Comparison of ENCODE assay signal across 8 cellular contexts in the genomic region with DNA sequence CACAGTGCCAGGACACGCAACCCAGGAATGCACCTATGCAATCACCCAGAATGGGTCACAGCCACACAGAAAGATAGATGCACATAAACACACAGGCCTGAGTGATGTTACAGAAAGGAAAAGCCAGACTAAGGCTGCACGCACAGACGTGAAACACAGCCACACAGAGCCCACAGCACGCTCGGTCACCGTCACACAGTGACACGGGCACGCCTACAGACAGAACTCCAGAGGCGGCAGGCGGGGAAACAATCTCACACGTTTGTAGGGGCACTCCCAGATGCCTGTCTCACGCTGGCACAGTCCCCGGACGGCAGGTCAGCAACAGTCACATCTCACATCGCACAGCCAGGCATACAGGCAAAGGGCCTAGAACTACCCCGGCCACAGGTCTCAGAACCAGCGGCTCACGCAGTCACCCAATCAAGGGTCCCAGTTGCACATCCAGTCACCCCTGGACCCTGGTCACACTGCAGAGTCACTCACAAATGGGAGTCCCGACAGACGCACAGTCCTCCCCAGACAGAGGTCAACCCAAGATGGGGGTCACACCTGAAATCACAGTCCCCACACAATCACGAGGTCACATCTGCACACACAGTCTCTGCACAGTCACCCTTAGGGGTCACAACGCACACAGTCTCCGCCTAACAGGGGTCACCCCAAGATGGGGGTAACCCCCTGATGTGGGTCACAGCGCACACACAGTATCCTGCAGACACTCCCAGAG. TPM values are rescaled to one million over a fixed set of nuclear protein-coding genes. Genes with fewer than 3 reads are reported as not detected.
A peak's percentile ranks its signal among the peaks of the same experiment; 100 is the strongest.
DNase-seq lines count a peak whose midpoint lies in the region; ATAC-seq, FAIRE-seq and TF ChIP-seq lines count a peak whose summit lies in the region.

No MANE protein-coding gene starts in this region.

- no peak overlapping the region for H2AFZ ChIP-seq in HepG2 (ENCODE audit: low read length)

- CTCF ChIA-PET in activated B cell treated with CpG ODN at 0.5 μM for 24 hours (lab: Charles Lee): interaction anchor here (1.2 kb wide), 1 partner anchor 192 kb away, joined by 3 read pairs; no protein-coding TSS in a partner anchor
- CTCF ChIA-PET in HepG2 (lab: Yijun Ruan, JAX; ENCODE audit: low intra/inter-chr PET ratio, low total read pairs): no interaction called here

- ATAC-seq in GM19455 (IDR thresholded peaks at IDR 0.05; ENCODE audit: unreplicated experiment) (peak; percentile 23), HG03571 (IDR thresholded peaks at IDR 0.05; ENCODE audit: unreplicated experiment) (peak; percentile 28), activated B cell treated with CpG ODN at 0.5 μM for 24 hours (ENCODE audit: low read depth) (peak; percentile 7), HepG2 (peak; percentile 72)

- peaks cover 59% of the 10 kb centered on the region for H3K4me1 Mint-ChIP-seq in activated B cell treated with CpG ODN at 0.5 μM for 24 hours

- intact Hi-C loops in activated B cell treated with CpG ODN at 0.5 μM for 24 hours (cut with micrococcal nuclease) (loop anchor here (1.0 to 5.0 kb wide), 6 partner anchors 34 to 1764 kb away; partner anchors contain the start of genes CORO1C, CRY1, ISCU and SELPLG), HepG2 (cut with micrococcal nuclease; ENCODE audit: unreplicated experiment) (loop anchor here (1.0 to 5.0 kb wide), 2 partner anchors 95 to 294 kb away; partner anchors contain the start of genes ISCU and SART3)

- DNase-seq in BE2C: peak; percentile 60
- DNase-seq in activated B cell treated with CpG ODN at 0.5 μM for 24 hours: no peak
- peak; percentile 71 to 84 for DNase-seq in cardiac fibroblast (ENCODE audit: low read depth in 2 of 2)
- DNase-seq in HepG2 (ENCODE audit: low spot score): peak; percentile 25
- peak; percentile 54 to 73 for DNase-seq in stimulated activated CD4-positive, alpha-beta T cell treated with anti-CD3 and anti-CD28 coated beads, Interleukin-4, amount 100 ng/mL, for 4 hours
- no peak for DNase-seq in cortex of kidney (lab: John Stamatoyannopoulos, UW)

- BruUV-seq in HepG2 (replicated peaks; lab: Mats Ljungman, UMichigan): no TSS peak

- TF ChIP-seq EP300 in HepG2 (IDR thresholded peaks at IDR 0.05; ENCODE audit: low read depth in 2 of 2, low read length in 2 of 2): no peak
- TF ChIP-seq EP300 in HepG2 (CRISPR knock-in tag; IDR thresholded peaks at IDR 0.05; ENCODE audit: borderline replicate concordance): no peak

- no peaks in the 10 kb centered on the region for H3K4me1 ChIP-seq in BE2C
- peaks cover 32% of the 10 kb centered on the region for H3K4me1 ChIP-seq in HepG2 (ENCODE audit: insufficient read depth, low read length)

- H3K36me3 ChIP-seq in BE2C: no peaks in the 10 kb centered on the region
- peaks cover 1 to 6% of the 10 kb centered on the region in 2 experiments; a peak in 2 of 5 replicates for H3K36me3 ChIP-seq in HepG2 (replicated peaks in 1 of 2; ENCODE audit: control insufficient read depth in 1 of 2, insufficient read depth in 2 of 2, low read length in 2 of 2)

- H3K9me3 ChIP-seq in BE2C: no peaks in the 10 kb centered on the region
- no peaks in the 10 kb centered on the region for H3K9me3 ChIP-seq in HepG2 (ENCODE audit: low read length)

- H3K9ac ChIP-seq in HepG2 (ENCODE audit: insufficient read depth, low read depth, low read length): peak overlapping the region; percentile 80

- peak overlapping the region; percentile 52 for H3K27ac ChIP-seq in HepG2 (ENCODE audit: extremely low read length, insufficient read depth, low read length)

- H3K9me3 Mint-ChIP-seq in activated B cell treated with CpG ODN at 0.5 μM for 24 hours: no peaks in the 10 kb centered on the region

- POLR2A ChIA-PET in activated B cell treated with CpG ODN at 0.5 μM for 24 hours (lab: Charles Lee): interaction anchor here (0.6 to 3.3 kb wide), 4 partner anchors 18 to 296 kb away, joined by 4 to 19 read pairs (median 8); partner anchors contain the start of genes ISCU and SART3
- POLR2A ChIA-PET in HepG2 (lab: Yijun Ruan, JAX): interaction anchor here (0.9 to 1.4 kb wide), 3 partner anchors 12 to 260 kb away, joined by 3 read pairs; partner anchors contain the start of gene ACACB

- peak overlapping the region; percentile 88 for H3K27ac Mint-ChIP-seq in activated B cell treated with CpG ODN at 0.5 μM for 24 hours

- peak overlapping the region; percentile 94 for H3K4me3 Mint-ChIP-seq in activated B cell treated with CpG ODN at 0.5 μM for 24 hours

- in situ Hi-C loops in HepG2 (cut with HindIII; ENCODE audit: extremely low pct_ligation_motif_present, low pct_unique_long_range_greater_than_20kb): no loop called here

- TF ChIP-seq RAD21 in HepG2 (CRISPR knock-in tag; IDR thresholded peaks at IDR 0.05): no peak

- no peaks in the 10 kb centered on the region for H3K27me3 Mint-ChIP-seq in activated B cell treated with CpG ODN at 0.5 μM for 24 hours

- TF ChIP-seq POLR2A in HepG2 (IDR thresholded peaks at IDR 0.05; ENCODE audit: insufficient read depth in 1 of 2, low read depth in 2 of 2, low read length in 2 of 2): peak; percentile 26 to 52; a peak in 2 of 4 replicates

- TF ChIP-seq CTCF in BE2C (IDR thresholded peaks at IDR 0.05; ENCODE audit: low read depth, low read length): no peak
- TF ChIP-seq CTCF in activated B cell treated with CpG ODN at 0.5 μM for 24 hours (IDR thresholded peaks at IDR 0.05): no peak
- TF ChIP-seq CTCF in cardiac fibroblast (IDR thresholded peaks at IDR 0.05; ENCODE audit: low read depth, low read length): no peak
- TF ChIP-seq CTCF in HepG2 (CRISPR knock-in tag; IDR thresholded peaks at IDR 0.05): peak; percentile 14; the same call in 1 of the 2 replicates

- WGBS in HepG2 (ENCODE audit: low lambda C conversion rate): 2% methylated on average over 10 of the region's 24 CpGs

- H3K4me2 ChIP-seq in HepG2 (ENCODE audit: low read depth, low read length): peak overlapping the region; percentile 95

- H3K79me2 ChIP-seq in HepG2 (ENCODE audit: insufficient read depth, low read length): peaks cover 14% of the 10 kb centered on the region

- H3K4me3 ChIP-seq in BE2C (ENCODE audit: low read depth, low read length): peak overlapping the region; percentile 83
- peak overlapping the region; percentile 81 to 97 for H3K4me3 ChIP-seq in cardiac fibroblast (replicated peaks in 1 of 2; ENCODE audit: low read depth in 2 of 2, low read length in 2 of 2)
- H3K4me3 ChIP-seq in HepG2 (replicated peaks in 1 of 3; ENCODE audit: insufficient read depth in 1 of 3, low read depth in 2 of 3, low read length in 3 of 3): peak overlapping the region; percentile 57 to 89 (median 70)

- H4K20me1 ChIP-seq in HepG2 (ENCODE audit: insufficient read depth, low read length): peaks cover 3% of the 10 kb centered on the region; the same call in 1 of the 2 replicates

- no peak for FAIRE-seq in HepG2 (lab: Jason Lieb, UNC)

- H3K27me3 ChIP-seq in BE2C (no peaks in the 10 kb centered on the region), HepG2 (ENCODE audit: control insufficient read depth in 1 of 2, insufficient read depth in 2 of 2, low read length in 2 of 2) (peaks cover 4 to 6% of the 10 kb centered on the region in 2 experiments; a peak in 1 of 5 replicates)

- H3K36me3 Mint-ChIP-seq in activated B cell treated with CpG ODN at 0.5 μM for 24 hours (ENCODE audit: low read depth): peaks cover 18% of the 10 kb centered on the region

RNA-seq across cellular contexts. Expression of gene SSH1, which starts 0.8 kb away (rescaled TPM):
- polyA plus RNA-seq in BE2C (2012; ENCODE audit: insufficient read depth, insufficient read length, low read depth): 21.5 TPM
- total RNA-seq in activated B cell treated with CpG ODN at 0.5 μM for 24 hours: 19.8 and 21.4 TPM in 2 replicates
- total RNA-seq in HepG2 (2016; rRNA removed; fragmentation: Illumina TruSeq; extraction: Trizol): 4.5 and 4.8 TPM in 2 replicates
- total RNA-seq in HepG2 (2016; cell fraction: cytosol; rRNA removed; fragmentation: Illumina TruSeq; extraction: Trizol; ENCODE audit: low read depth): 3.0 and 3.8 TPM in 2 replicates
- total RNA-seq in HepG2 (2016; cell fraction: insoluble cytoplasmic fraction; rRNA removed; fragmentation: Illumina TruSeq; extraction: Trizol): 4.2 and 4.4 TPM in 2 replicates
- 7.9 and 8.2 TPM in 2 replicates for total RNA-seq in HepG2 (2016; cell fraction: membrane; rRNA removed; fragmentation: Illumina TruSeq; extraction: Trizol)
- 7.0 and 7.7 TPM in 2 replicates for total RNA-seq in HepG2 (2016; cell fraction: nucleus; rRNA removed; fragmentation: Illumina TruSeq; extraction: Trizol)
- polyA plus RNA-seq in HepG2 (2011; rRNA removed): 4.3 and 4.9 TPM in 2 replicates
- polyA plus RNA-seq in HepG2 (2011; cell fraction: cytosol; rRNA removed): 3.1 TPM in 2 replicates
- polyA plus RNA-seq in HepG2 (2011; cell fraction: nucleus; rRNA removed): 5.7 and 6.9 TPM in 2 replicates
- 3.6 and 4.3 TPM in 2 replicates for polyA plus RNA-seq in HepG2 (2012)
- polyA plus RNA-seq in HepG2 (2016; cell fraction: cytosol; fragmentation: Illumina TruSeq; extraction: Trizol; ENCODE audit: low read depth): 3.1 and 3.9 TPM in 2 replicates
- polyA plus RNA-seq in HepG2 (2016; cell fraction: insoluble cytoplasmic fraction; fragmentation: Illumina TruSeq; extraction: Trizol; ENCODE audit: low read depth): 4.8 and 5.2 TPM in 2 replicates
- polyA plus RNA-seq in HepG2 (2016; cell fraction: membrane; fragmentation: Illumina TruSeq; extraction: Trizol; ENCODE audit: low read depth): 5.0 and 6.1 TPM in 2 replicates
- polyA plus RNA-seq in HepG2 (2016; cell fraction: nucleus; fragmentation: Illumina TruSeq; extraction: Trizol; ENCODE audit: insufficient read depth, low read depth): 5.5 and 5.7 TPM in 2 replicates
- 14.1 and 22.8 TPM in 2 replicates for polyA minus RNA-seq in HepG2 (2011; rRNA and poly(A)+ RNA removed; ENCODE audit: low replicate concordance)
- 4.2 and 5.0 TPM in 2 replicates for polyA minus RNA-seq in HepG2 (2011; cell fraction: cytosol; rRNA and poly(A)+ RNA removed)
- polyA minus RNA-seq in HepG2 (2011; cell fraction: nucleus; rRNA and poly(A)+ RNA removed): 8.1 and 8.6 TPM in 2 replicates

RNA-seq across cellular contexts. Expression of gene DAO, which starts 23.3 kb away (rescaled TPM):
- polyA plus RNA-seq in BE2C (2012; ENCODE audit: insufficient read depth, insufficient read length, low read depth): not detected
- not detected in 2 replicates for total RNA-seq in activated B cell treated with CpG ODN at 0.5 μM for 24 hours
- 0.82 and 1.1 TPM in 2 replicates for total RNA-seq in HepG2 (2016; rRNA removed; fragmentation: Illumina TruSeq; extraction: Trizol)
- total RNA-seq in HepG2 (2016; cell fraction: cytosol; rRNA removed; fragmentation: Illumina TruSeq; extraction: Trizol; ENCODE audit: low read depth): 0.44 and 0.51 TPM in 2 replicates
- 0.97 and 2.2 TPM in 2 replicates for total RNA-seq in HepG2 (2016; cell fraction: insoluble cytoplasmic fraction; rRNA removed; fragmentation: Illumina TruSeq; extraction: Trizol)
- total RNA-seq in HepG2 (2016; cell fraction: membrane; rRNA removed; fragmentation: Illumina TruSeq; extraction: Trizol): 0.79 and 1.1 TPM in 2 replicates
- 1.0 and 1.2 TPM in 2 replicates for total RNA-seq in HepG2 (2016; cell fraction: nucleus; rRNA removed; fragmentation: Illumina TruSeq; extraction: Trizol)
- 0.34 and 0.48 TPM in 2 replicates for polyA plus RNA-seq in HepG2 (2011; rRNA removed)
- polyA plus RNA-seq in HepG2 (2011; cell fraction: cytosol; rRNA removed): 0.64 and 0.65 TPM in 2 replicates
- polyA plus RNA-seq in HepG2 (2011; cell fraction: nucleus; rRNA removed): 0.48 and 0.59 TPM in 2 replicates
- 0.23 and 0.43 TPM in 2 replicates for polyA plus RNA-seq in HepG2 (2012)
- 0.54 and 0.55 TPM in 2 replicates for polyA plus RNA-seq in HepG2 (2016; cell fraction: cytosol; fragmentation: Illumina TruSeq; extraction: Trizol; ENCODE audit: low read depth)
- polyA plus RNA-seq in HepG2 (2016; cell fraction: insoluble cytoplasmic fraction; fragmentation: Illumina TruSeq; extraction: Trizol; ENCODE audit: low read depth): 1.6 and 1.7 TPM in 2 replicates
- 0.45 and 0.80 TPM in 2 replicates for polyA plus RNA-seq in HepG2 (2016; cell fraction: membrane; fragmentation: Illumina TruSeq; extraction: Trizol; ENCODE audit: low read depth)
- polyA plus RNA-seq in HepG2 (2016; cell fraction: nucleus; fragmentation: Illumina TruSeq; extraction: Trizol; ENCODE audit: insufficient read depth, low read depth): 1.6 and 1.7 TPM in 2 replicates
- polyA minus RNA-seq in HepG2 (2011; rRNA and poly(A)+ RNA removed; ENCODE audit: low replicate concordance): 0.68 TPM in 1 of 2 replicates, not detected in the other
- polyA minus RNA-seq in HepG2 (2011; cell fraction: cytosol; rRNA and poly(A)+ RNA removed): not detected in 2 replicates
- 0.52 TPM in 1 of 2 replicates, not detected in the other for polyA minus RNA-seq in HepG2 (2011; cell fraction: nucleus; rRNA and poly(A)+ RNA removed)

Comparison
In these comparisons a context has a peak if more than half of its experiments do, and no peak if none do; other contexts are left out.
1. DNase-seq: peak in BE2C (single experiment), cardiac fibroblast (2 of 2), HepG2 (single experiment) and stimulated activated CD4-positive, alpha-beta T cell treated with anti-CD3 and anti-CD28 coated beads, Interleukin-4, amount 100 ng/mL, for 4 hours (2 of 2); none in activated B cell treated with CpG ODN at 0.5 μM for 24 hours (single experiment) and cortex of kidney (single experiment).
2. ATAC-seq: peak in every context shown above with its lines; median percentile 72 in HepG2; 28 in HG03571; 23 in GM19455; 7 in activated B cell treated with CpG ODN at 0.5 μM for 24 hours.
3. Peak in every context shown above with its lines, with median percentiles within 50 percentile points of each other: H3K4me3 ChIP-seq.